In genomic region chr14:99690636-99691035, GRCh38 we compare ENCODE assay signal across 38 cellular contexts. TPM values are rescaled to one million over a fixed set of nuclear protein-coding genes. Genes with fewer than 3 reads are reported as not detected.
"Had no signal": no experiment of that assay in that cellular context is flagged by ENCODE, and none has a peak within 500 bp of the region (broad histone marks: within the 10 kb centered on the region; RNA-seq: fewer than 3 reads in every experiment).

No MANE protein-coding gene starts in this region.

- H3K27ac Mint-ChIP-seq: activated CD4-positive, alpha-beta memory T cell treated with anti-CD3 and anti-CD28 coated beads, Interleukin-2, amount 10 ng/mL, durations not matched to agents 7 days and 5 days; activated naive CD4-positive, alpha-beta T cell treated with anti-CD3 and anti-CD28 coated beads for 36 hours; activated naive CD4-positive, alpha-beta T cell treated with anti-CD3 and anti-CD28 coated beads, Interleukin-2, amount 50 U/mL, for 72 hours; activated naive CD8-positive, alpha-beta T cell treated with anti-CD3 and anti-CD28 coated beads, Interleukin-2, amount 50 U/mL, for 24 hours; activated T-cell treated with anti-CD3 and anti-CD28 coated beads, Interleukin-2, amount 50 U/mL, for 24 hours; activated T-helper 2 cell treated with anti-CD3 and anti-CD28 coated beads, Interferon-gamma antibody, Interleukin-2, Interleukin-4, amounts not matched to agents 10 μg/mL and 5 μg/mL and 100 μg/mL, durations not matched to agents 14 hours and 24 hours and 36 hours; brain; T-cell; T-helper 17 cell had no signal

- H3K4me3 Mint-ChIP-seq: activated CD4-positive, alpha-beta memory T cell treated with anti-CD3 and anti-CD28 coated beads, Interleukin-2, amount 10 ng/mL, durations not matched to agents 7 days and 5 days; activated naive CD4-positive, alpha-beta T cell treated with anti-CD3 and anti-CD28 coated beads for 36 hours; activated naive CD8-positive, alpha-beta T cell treated with anti-CD3 and anti-CD28 coated beads, Interleukin-2, amount 50 U/mL, for 24 hours; activated T-cell treated with anti-CD3 and anti-CD28 coated beads, Interleukin-2, amount 50 U/mL, for 24 hours; brain; IgD-negative memory B cell; T-cell; T-helper 17 cell had no signal

- H3K4me1 ChIP-seq: Peyer's patch had no signal

- H3K9me3 ChIP-seq: Peyer's patch had no signal

- H3K36me3 Mint-ChIP-seq: activated naive CD4-positive, alpha-beta T cell treated with anti-CD3 and anti-CD28 coated beads, Interleukin-2, amount 50 U/mL, for 72 hours; T-cell had no signal

- H3K27ac ChIP-seq: Peyer's patch, RWPE1, WERI-Rb-1 had no signal

- H3K4me3 ChIP-seq: Peyer's patch had no signal

- ATAC-seq: activated naive CD4-positive, alpha-beta T cell treated with anti-CD3 and anti-CD28 coated beads, Interleukin-2, amount 50 U/mL, for 72 hours; activated naive CD8-positive, alpha-beta T cell treated with anti-CD3 and anti-CD28 coated beads, Interleukin-2, amount 50 U/mL, for 24 hours; PC-3; Right ventricle myocardium inferior; SK-N-SH treated with all-trans-retinoic acid at 6 μM for 48 hours; T-cell; T-helper 17 cell had no signal

- H3K9me3 Mint-ChIP-seq: activated CD4-positive, alpha-beta memory T cell treated with anti-CD3 and anti-CD28 coated beads, Interleukin-2, amount 10 ng/mL, durations not matched to agents 7 days and 5 days; activated naive CD4-positive, alpha-beta T cell treated with anti-CD3 and anti-CD28 coated beads for 36 hours; activated naive CD4-positive, alpha-beta T cell treated with anti-CD3 and anti-CD28 coated beads, Interleukin-2, amount 50 U/mL, for 72 hours; activated naive CD8-positive, alpha-beta T cell treated with anti-CD3 and anti-CD28 coated beads, Interleukin-2, amount 50 U/mL, for 24 hours; activated T-cell treated with anti-CD3 and anti-CD28 coated beads, Interleukin-2, amount 50 U/mL, for 24 hours; activated T-helper 2 cell treated with anti-CD3 and anti-CD28 coated beads, Interferon-gamma antibody, Interleukin-2, Interleukin-4, amounts not matched to agents 10 μg/mL and 5 μg/mL and 100 μg/mL, durations not matched to agents 14 hours and 24 hours and 36 hours; T-cell had no signal

- DNase-seq: activated CD4-positive, alpha-beta memory T cell treated with anti-CD3 and anti-CD28 coated beads, Interleukin-2, amount 10 ng/mL, durations not matched to agents 7 days and 5 days; activated CD4-positive, alpha-beta T cell treated with anti-CD3 and anti-CD28 coated beads for 1 hour; activated CD4-positive, alpha-beta T cell treated with anti-CD3 and anti-CD28 coated beads for 48 hours; activated CD4-positive, CD25-positive, alpha-beta regulatory T cell; activated gamma-delta T cell treated with Interleukin-2 at 50 U/mL for 16 hours; activated naive CD4-positive, alpha-beta T cell treated with anti-CD3 and anti-CD28 coated beads for 36 hours; activated naive CD8-positive, alpha-beta T cell treated with anti-CD3 and anti-CD28 coated beads, Interleukin-2, amount 50 U/mL, for 24 hours; activated T-cell treated with anti-CD3 and anti-CD28 coated beads, Interleukin-2, amount 50 U/mL, for 24 hours; anterior cingulate cortex; central memory CD4-positive, alpha-beta T cell; Karpas-422; KBM-7; NCI-H1048; NCI-H1105 treated with DMSO at 0.1 percent for 48 hours; NCI-H1436; NCI-H1694; NCI-H2029; NCI-H510A; NCI-H526; NCI-H748 treated with DMSO at 0.1 percent for 48 hours; NK-92 treated with Interleukin-12 subunit alpha and Interleukin-12 subunit beta, amount 100 ng/mL, for 24 hours; PC-3; SIG-M5; T-cell; T-helper 17 cell; T1000; WERI-Rb-1 had no signal

- H3K27me3 ChIP-seq: Peyer's patch had no signal

- H3K36me3 ChIP-seq: Peyer's patch, WERI-Rb-1 had no signal

RNA-seq across cellular contexts. Expression of gene CYP46A1, which starts 6.5 kb away (rescaled TPM):
- total RNA-seq: activated T-helper 2 cell treated with anti-CD3 and anti-CD28 coated beads, Interferon-gamma antibody, Interleukin-2, Interleukin-4, amounts not matched to agents 10 μg/mL and 5 μg/mL and 100 μg/mL, durations not matched to agents 14 hours and 24 hours and 36 hours; bronchial epithelial cell; SK-MEL-5 had no signal
- polyA plus RNA-seq: IgD-negative memory B cell had no signal

RNA-seq across cellular contexts. Expression of gene HHIPL1, which starts 45.7 kb away (rescaled TPM):
- total RNA-seq: activated T-helper 2 cell treated with anti-CD3 and anti-CD28 coated beads, Interferon-gamma antibody, Interleukin-2, Interleukin-4, amounts not matched to agents 10 μg/mL and 5 μg/mL and 100 μg/mL, durations not matched to agents 14 hours and 24 hours and 36 hours; MCF 10A had no signal
